Comparison of ENCODE assay signal across 17 cellular contexts in genomic region chr1:78263459-78263858, GRCh38.
"Had no signal": no experiment of that assay in that cellular context is flagged by ENCODE, and none has a peak within 500 bp of the region (broad histone marks: within the 10 kb centered on the region; RNA-seq: fewer than 3 reads in every experiment).

No MANE protein-coding gene starts in this region.

- H3K4me3 Mint-ChIP-seq: endodermal cell; natural killer cell treated with Interleukin-12 subunit alpha and Interleukin-12 subunit beta and Interleukin-15 and Interleukin-18, amount 100 ng/mL, for 72 hours; neural progenitor cell; type B pancreatic cell had no signal

- H3K27me3 Mint-ChIP-seq: natural killer cell treated with Interleukin-12 subunit alpha and Interleukin-12 subunit beta and Interleukin-15 and Interleukin-18, amount 100 ng/mL, for 72 hours; progenitor cell of endocrine pancreas had no signal

- H3K36me3 Mint-ChIP-seq: neural progenitor cell, type B pancreatic cell had no signal

- ATAC-seq: pancreas; right cardiac atrium; stimulated activated naive CD8-positive, alpha-beta T cell treated with anti-CD3 and anti-CD28 coated beads, Interleukin-15, Interleukin-2, amounts not matched to agents 100 U/mL and 50 U/mL, for 24 hours had no signal

- H3K27ac Mint-ChIP-seq: endodermal cell; natural killer cell treated with Interleukin-12 subunit alpha and Interleukin-12 subunit beta and Interleukin-15 and Interleukin-18, amount 100 ng/mL, for 72 hours; neural progenitor cell; progenitor cell of endocrine pancreas; type B pancreatic cell had no signal

- DNase-seq: effector CD4-positive, alpha-beta T cell; endodermal cell; foreskin melanocyte; head of caudate nucleus; kidney glomerular epithelial cell; mesendoderm; occipital lobe; pancreas; right cardiac atrium; small intestine; stimulated activated CD4-positive, alpha-beta T cell treated with anti-CD3 and anti-CD28 coated beads, Interleukin-12 subunit alpha, Interleukin-12 subunit beta, amount 100 ng/mL, for 4 hours; stimulated activated naive CD8-positive, alpha-beta T cell treated with anti-CD3 and anti-CD28 coated beads, Interleukin-15, Interleukin-2, amounts not matched to agents 100 U/mL and 50 U/mL, for 24 hours; thyroid gland had no signal

- H3K4me1 Mint-ChIP-seq: neural progenitor cell had no signal
